In the genomic region with DNA sequence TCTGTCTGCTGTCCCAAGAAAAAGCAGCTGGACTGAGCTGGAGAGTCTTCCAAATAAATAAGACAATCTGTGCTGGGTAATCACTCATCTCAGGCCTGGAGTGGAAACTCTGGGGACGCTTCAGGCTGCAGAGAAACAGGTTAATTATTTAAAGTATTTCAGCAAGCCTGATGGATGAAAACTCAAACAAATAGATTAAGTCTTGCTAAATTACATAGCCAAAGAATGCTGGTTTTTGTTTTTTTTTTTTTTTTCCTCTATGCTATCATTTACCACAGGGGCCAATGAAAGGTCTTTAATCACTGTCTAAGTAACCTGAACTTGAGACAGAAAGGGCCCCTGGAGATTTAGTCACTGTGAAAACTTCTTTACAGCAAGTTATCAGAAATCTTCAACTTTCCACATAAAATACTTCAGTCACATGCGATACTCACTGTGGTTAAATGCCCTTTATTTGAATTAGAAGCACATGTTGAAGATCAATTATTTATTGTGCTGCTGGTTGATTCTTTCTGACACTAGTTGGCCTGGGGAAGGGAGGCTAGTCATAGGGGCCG, we compare ENCODE assay signal across 9 cellular contexts. TPM values are rescaled to one million over a fixed set of nuclear protein-coding genes. Genes with fewer than 3 reads are reported as not detected.
DNase-seq lines count a peak whose midpoint lies in the region; ATAC-seq and TF ChIP-seq lines count a peak whose summit lies in the region.
"Had no signal": no experiment of that assay in that cellular context is flagged by ENCODE, and none has a peak within 500 bp of the region (broad histone marks: within the 10 kb centered on the region; RNA-seq: fewer than 3 reads in every experiment).

No MANE protein-coding gene starts in this region.

- no peak overlapping the region for H2AFZ ChIP-seq in mammary epithelial cell (ENCODE audit: low read depth, low read length)

- no peaks in the 10 kb centered on the region for H3K79me2 ChIP-seq in mammary epithelial cell (ENCODE audit: insufficient read depth, low read length)

- H3K4me3 ChIP-seq in HEK293 (ENCODE audit: low read depth, low read length) (no peak overlapping the region), mammary epithelial cell (replicated peaks in 1 of 3; ENCODE audit: insufficient read depth in 1 of 3, low read depth in 2 of 3, low read length in 3 of 3) (no peak overlapping the region), thoracic aorta (no peak overlapping the region), ovary (no peak overlapping the region)

- no peaks in the 10 kb centered on the region for H3K36me3 ChIP-seq in HEK293 (ENCODE audit: control insufficient read depth in 2 of 2, insufficient read depth in 1 of 2, low read length in 2 of 2)
- H3K36me3 ChIP-seq in mammary epithelial cell (ENCODE audit: insufficient read depth, low read length) = no peaks in the 10 kb centered on the region
- H3K36me3 ChIP-seq in thoracic aorta = no peaks in the 10 kb centered on the region
- no peaks in the 10 kb centered on the region for H3K36me3 ChIP-seq in ovary

- in situ Hi-C loops in mammary epithelial cell (cut with MboI; ENCODE audit: low sequenced_read_pairs in 2 of 2) = loop anchor here in 1 of 2 donors (25.0 kb wide), 1 partner anchor 401 kb away; no protein-coding TSS in a partner anchor

- dilution Hi-C loops in mammary epithelial cell (cut with HindIII; ENCODE audit: low sequenced_read_pairs) = no loop called here

- H3K9ac ChIP-seq in mammary epithelial cell (ENCODE audit: insufficient read depth, low read length) = no peak overlapping the region

- BruUV-seq in mammary epithelial cell (replicated peaks; lab: Mats Ljungman, UMichigan) = no TSS peak

- WGBS in mammary epithelial cell (ENCODE audit: low coverage, missing lambda C conversion rate) = 69% methylated on average over 3 of the region's 3 CpGs
- 51 to 57% (median 52%) methylated on average over 3 of the region's 3 CpGs for WGBS in ovary, 3 donors

- peak overlapping the region; percentile 92 for H3K4me2 ChIP-seq in mammary epithelial cell (ENCODE audit: insufficient read depth, low read depth, low read length)

- TF ChIP-seq CTCF in HEK293 (tag by site-specific recombination; IDR thresholded peaks at IDR 0.05) (no peak), mammary epithelial cell (conservative IDR thresholded peaks at IDR 0.05 in 1 of 2, IDR thresholded peaks at IDR 0.05 in 1 of 2; ENCODE audit: extremely low read depth in 1 of 2, insufficient read depth in 1 of 2, low read depth in 1 of 2, low read length in 2 of 2) (no peak), thoracic aorta (IDR thresholded peaks at IDR 0.05) (no peak), ovary (IDR thresholded peaks at IDR 0.05) (no peak)

- no peak for TF ChIP-seq POLR2A in ovary (IDR thresholded peaks at IDR 0.05)

- peaks cover 16% of the 10 kb centered on the region for H3K4me1 ChIP-seq in HEK293 (ENCODE audit: control insufficient read depth, insufficient read depth, low read length)
- peaks cover 20% of the 10 kb centered on the region for H3K4me1 ChIP-seq in mammary epithelial cell (ENCODE audit: insufficient read depth, low read length)
- peaks cover 10 to 16% of the 10 kb centered on the region in 2 donors for H3K4me1 ChIP-seq in thoracic aorta (ENCODE audit: control insufficient read depth in 1 of 2, low read depth in 2 of 2)
- peaks cover 8% of the 10 kb centered on the region for H3K4me1 ChIP-seq in ovary (ENCODE audit: insufficient read depth)

- H4K20me1 ChIP-seq in mammary epithelial cell (ENCODE audit: insufficient read depth, low read length) = no peaks in the 10 kb centered on the region

- DNase-seq in mammary epithelial cell (no peak), kidney tubule cell (ENCODE audit: low spot score) (peak; percentile 64), thoracic aorta (ENCODE audit: low spot score) (no peak), NCI-H510A treated with DMSO at 0.1 percent for 48 hours (lab: John Stamatoyannopoulos, UW) (no peak), ovary (no peak)
- DNase-seq in stimulated activated CD4-positive, alpha-beta T cell treated with anti-CD3 and anti-CD28 coated beads, Interleukin-4, amount 100 ng/mL, for 24 hours = no peak
- DNase-seq: activated CD4-positive, alpha-beta T cell treated with anti-CD3 and anti-CD28 coated beads, Interleukin-2, amount 50 U/mL, for 1 hour had no signal

- TF ChIP-seq EP300 in ovary (IDR thresholded peaks at IDR 0.05) = no peak

- H3K9me3 ChIP-seq in HEK293 (ENCODE audit: control insufficient read depth, insufficient read depth, low read depth, low read length) (no peaks in the 10 kb centered on the region), mammary epithelial cell (replicated peaks; ENCODE audit: insufficient read depth, low read length) (no peaks in the 10 kb centered on the region), thoracic aorta (no peaks in the 10 kb centered on the region), ovary (no peaks in the 10 kb centered on the region)

- ATAC-seq in thoracic aorta (ENCODE audit: insufficient number of reproducible peaks, low FRiP score, low read depth) (no peak), HG02852 (IDR thresholded peaks at IDR 0.05; ENCODE audit: unreplicated experiment) (no peak)

- H3K27ac ChIP-seq in HEK293 (ENCODE audit: extremely low read depth, low read depth, low read length) = peak overlapping the region; percentile 78
- peak overlapping the region; percentile 95 for H3K27ac ChIP-seq in mammary epithelial cell (ENCODE audit: insufficient read depth, low read depth, low read length)
- H3K27ac ChIP-seq in thoracic aorta = peak overlapping the region; percentile 57 to 63
- peak overlapping the region in 1 of 2 donors; percentile 76 for H3K27ac ChIP-seq in ovary

- CTCF ChIA-PET in HEK293 (lab: Yijun Ruan, JAX) (no interaction called here), mammary epithelial cell (lab: Charles Lee; ENCODE audit: low non-redundant PET) (no interaction called here)

- POLR2A ChIA-PET in HEK293 (lab: Yijun Ruan, JAX) = no interaction called here

- intact Hi-C loops in mammary epithelial cell (cut with micrococcal nuclease) = loop anchor here (1.0 to 10.0 kb wide), 3 partner anchors 266 to 529 kb away; no protein-coding TSS in a partner anchor
- intact Hi-C loops in ovary (cut with DNase I) = no loop called here

- H3K27me3 ChIP-seq in mammary epithelial cell (ENCODE audit: insufficient read depth, low read length) (no peaks in the 10 kb centered on the region), thoracic aorta (replicated peaks; ENCODE audit: insufficient read depth) (no peaks in the 10 kb centered on the region), ovary (no peaks in the 10 kb centered on the region)

TF ChIP-seq in HEK293, 187 proteins besides CTCF, POLR2A, EP300 and RAD21 (continues in another document):
- no peak for TF ChIP-seq BCL6B (tag by site-specific recombination; IDR thresholded peaks at IDR 0.05)
- peak; percentile 41; the same call in 1 of the 2 replicates for TF ChIP-seq ZXDB (tag by site-specific recombination; IDR thresholded peaks at IDR 0.05)
- peak; percentile 42; the same call in 1 of the 2 replicates for TF ChIP-seq FEZF1 (tag by site-specific recombination; IDR thresholded peaks at IDR 0.05)
- TF ChIP-seq, protein P1, sequence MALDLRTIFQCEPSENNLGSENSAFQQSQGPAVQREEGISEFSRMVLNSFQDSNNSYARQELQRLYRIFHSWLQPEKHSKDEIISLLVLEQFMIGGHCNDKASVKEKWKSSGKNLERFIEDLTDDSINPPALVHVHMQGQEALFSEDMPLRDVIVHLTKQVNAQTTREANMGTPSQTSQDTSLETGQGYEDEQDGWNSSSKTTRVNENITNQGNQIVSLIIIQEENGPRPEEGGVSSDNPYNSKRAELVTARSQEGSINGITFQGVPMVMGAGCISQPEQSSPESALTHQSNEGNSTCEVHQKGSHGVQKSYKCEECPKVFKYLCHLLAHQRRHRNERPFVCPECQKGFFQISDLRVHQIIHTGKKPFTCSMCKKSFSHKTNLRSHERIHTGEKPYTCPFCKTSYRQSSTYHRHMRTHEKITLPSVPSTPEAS (tag by site-specific recombination; IDR thresholded peaks at IDR 0.05) = no peak
- no peak for TF ChIP-seq ZNF843 (tag by site-specific recombination; IDR thresholded peaks at IDR 0.05)
- no peak for TF ChIP-seq ZNF416 (tag by site-specific recombination; IDR thresholded peaks at IDR 0.05)
- no peak for TF ChIP-seq MEIS1 (CRISPR knock-in tag; IDR thresholded peaks at IDR 0.05; ENCODE audit: borderline replicate concordance)
- no peak for TF ChIP-seq MZF1 (tag by site-specific recombination; IDR thresholded peaks at IDR 0.05; ENCODE audit: borderline replicate concordance)
- TF ChIP-seq SCRT1 (tag by site-specific recombination; IDR thresholded peaks at IDR 0.05; ENCODE audit: borderline replicate concordance) = peak; percentile 81
- peak; percentile 91 for TF ChIP-seq PRDM6 (tag by site-specific recombination; IDR thresholded peaks at IDR 0.05)
- TF ChIP-seq ZSCAN23 (tag by site-specific recombination; IDR thresholded peaks at IDR 0.05) = no peak
- no peak for TF ChIP-seq ZNF366 (tag by site-specific recombination; conservative IDR thresholded peaks at IDR 0.05)

RNA-seq across cellular contexts. Expression of gene KCNJ2, which starts 30.9 kb away (rescaled TPM):
- 1 to 10 TPM in 1 of 2 donors, under 1 TPM in 1; 0.26 to 4.3 TPM for total RNA-seq in mammary epithelial cell
- polyA plus RNA-seq in mammary epithelial cell = 0.24 TPM
- polyA minus RNA-seq in mammary epithelial cell = not detected
- 1 to 10 TPM; 2.0 to 5.0 TPM for total RNA-seq in thoracic aorta
- total RNA-seq in ovary = 1 to 10 TPM; 1.3 to 3.8 (median 2.7) TPM
- 1 to 10 TPM in 1 of 2 donors, under 1 TPM in 1; 0.97 to 1.6 TPM for polyA plus RNA-seq in ovary
